18 cellular contexts compared by ENCODE assay signal in genomic region chr17:17088104-17088485, GRCh38. TPM values are rescaled to one million over a fixed set of nuclear protein-coding genes. Genes with fewer than 3 reads are reported as not detected.
DNase-seq lines count a peak whose midpoint lies in the region; ATAC-seq, FAIRE-seq and TF ChIP-seq lines count a peak whose summit lies in the region.
"Had no signal": no experiment of that assay in that cellular context is flagged by ENCODE, and none has a peak within 500 bp of the region (broad histone marks: within the 10 kb centered on the region; RNA-seq: fewer than 3 reads in every experiment).

No MANE protein-coding gene starts in this region.

- no peak for TF ChIP-seq EP300 in A549 (IDR thresholded peaks at IDR 0.05)

- WGBS in A549 (ENCODE audit: missing lambda C conversion rate): 94% methylated on average over 10 of the region's 10 CpGs

- H3K4me3 Mint-ChIP-seq in T-cell: no peak overlapping the region
- H3K4me3 Mint-ChIP-seq: memory B cell; stimulated activated naive CD8-positive, alpha-beta T cell treated with anti-CD3 and anti-CD28 coated beads, Interleukin-15, Interleukin-2, amounts not matched to agents 100 ng/mL and 50 ng/mL, for 24 hours had no signal

- H3K4me3 ChIP-seq in A549 (no peak overlapping the region), HEK293 (ENCODE audit: low read depth, low read length) (no peak overlapping the region), dorsolateral prefrontal cortex (no peak overlapping the region)
- H3K4me3 ChIP-seq: skin epidermis had no signal

- H3K9me3 Mint-ChIP-seq in T-cell: no peaks in the 10 kb centered on the region
- H3K9me3 Mint-ChIP-seq: memory B cell; stimulated activated naive CD8-positive, alpha-beta T cell treated with anti-CD3 and anti-CD28 coated beads, Interleukin-15, Interleukin-2, amounts not matched to agents 100 ng/mL and 50 ng/mL, for 24 hours had no signal

- H3K27me3 ChIP-seq in dorsolateral prefrontal cortex: no peaks in the 10 kb centered on the region

- H3K36me3 ChIP-seq in HEK293 (ENCODE audit: control insufficient read depth in 2 of 2, insufficient read depth in 1 of 2, low read length in 2 of 2): peaks cover 0 to 66% of the 10 kb centered on the region in 2 experiments; a peak in 2 of 3 replicates

- ATAC-seq in A549 (no peak), GM21526 (IDR thresholded peaks at IDR 0.05; ENCODE audit: low FRiP score, unreplicated experiment) (no peak), T-cell (replicated peaks in 1 of 4) (no peak), HG03196 (IDR thresholded peaks at IDR 0.05; ENCODE audit: unreplicated experiment) (no peak)

- TF ChIP-seq CTCF in A549 (IDR thresholded peaks at IDR 0.05) (no peak), HEK293 (tag by site-specific recombination; IDR thresholded peaks at IDR 0.05) (no peak), dorsolateral prefrontal cortex (IDR thresholded peaks at IDR 0.05 in 54 of 56, conservative IDR thresholded peaks at IDR 0.05 in 2 of 56; ENCODE audit: low read depth in 1 of 56, partially characterized antibody in 56 of 56) (no peak)

- CTCF ChIA-PET in A549 (lab: Yijun Ruan, JAX): interaction anchor here (0.6 to 1.6 kb wide), 4 partner anchors 12 to 75 kb away, joined by 3 to 6 read pairs (median 4); no protein-coding TSS in a partner anchor
- CTCF ChIA-PET in HEK293 (lab: Yijun Ruan, JAX): no interaction called here
- CTCF ChIA-PET in T-cell (lab: Charles Lee): interaction anchor here in 1 of 2 donors (0.6 kb wide), 1 partner anchor 21 kb away, joined by 3 read pairs; no protein-coding TSS in a partner anchor

- peaks cover 32% of the 10 kb centered on the region for H3K36me3 Mint-ChIP-seq in T-cell

- H3K9me3 ChIP-seq in A549 (no peaks in the 10 kb centered on the region), HEK293 (ENCODE audit: control insufficient read depth, insufficient read depth, low read depth, low read length) (no peaks in the 10 kb centered on the region)

- POLR2A ChIA-PET in A549 (lab: Yijun Ruan, JAX) (interaction anchor here (0.6 kb wide), 1 partner anchor 81 kb away, joined by 10 read pairs; no protein-coding TSS in a partner anchor), HEK293 (lab: Yijun Ruan, JAX) (interaction anchor here (0.6 kb wide), 1 partner anchor 12 kb away, joined by 3 read pairs; no protein-coding TSS in a partner anchor), T-cell (lab: Charles Lee) (no interaction called here)

- TF ChIP-seq POLR2A in A549 (IDR thresholded peaks at IDR 0.05; ENCODE audit: low read length): no peak

- no peak for TF ChIP-seq RAD21 in A549 (conservative IDR thresholded peaks at IDR 0.05 in 1 of 2, IDR thresholded peaks at IDR 0.05 in 1 of 2)

- H3K4me1 ChIP-seq in A549 (peaks cover 72% of the 10 kb centered on the region), HEK293 (ENCODE audit: control insufficient read depth, insufficient read depth, low read length) (peaks cover 8% of the 10 kb centered on the region; the same call in 1 of the 2 replicates)

- no peak overlapping the region for H3K4me2 ChIP-seq in A549

- H3K27ac ChIP-seq in A549: peak overlapping the region in 1 of 2 experiments; percentile 32; a peak in 3 of 6 replicates
- no peak overlapping the region for H3K27ac ChIP-seq in HEK293 (ENCODE audit: extremely low read depth, low read depth, low read length)
- peak overlapping the region in 41 of 59 donors; percentile 1 to 79 (median 51) for H3K27ac ChIP-seq in dorsolateral prefrontal cortex

- H3K27ac Mint-ChIP-seq in T-cell: peak overlapping the region in 1 of 2 donors; percentile 42
- H3K27ac Mint-ChIP-seq: stimulated activated naive CD8-positive, alpha-beta T cell treated with anti-CD3 and anti-CD28 coated beads, Interleukin-15, Interleukin-2, amounts not matched to agents 100 ng/mL and 50 ng/mL, for 24 hours had no signal

- no peaks in the 10 kb centered on the region for H3K27me3 Mint-ChIP-seq in T-cell
- H3K27me3 Mint-ChIP-seq: memory B cell; stimulated activated naive CD8-positive, alpha-beta T cell treated with anti-CD3 and anti-CD28 coated beads, Interleukin-15, Interleukin-2, amounts not matched to agents 100 ng/mL and 50 ng/mL, for 24 hours had no signal

- intact Hi-C loops in dorsolateral prefrontal cortex (cut with DNase I): no loop called here
- intact Hi-C loops in posterior vena cava (cut with DNase I): no loop called here

- FAIRE-seq in A549 (lab: Jason Lieb, UNC): no peak

- peaks cover 50 to 56% (median 52%) of the 10 kb centered on the region in 3 donors for H3K4me1 Mint-ChIP-seq in T-cell

- DNase-seq in A549 (ENCODE audit: low read depth in 1 of 2, low spot score in 1 of 2) (no peak), dorsolateral prefrontal cortex (peak in 6 of 10 donors; percentile 18 to 74 (median 52)), posterior vena cava (ENCODE audit: low spot score) (peak; percentile 70), NCI-H446 (lab: John Stamatoyannopoulos, UW) (no peak), T-cell (no peak)
- DNase-seq: activated CD4-positive, alpha-beta T cell treated with anti-CD3 and anti-CD28 coated beads, Interleukin-2, amount 50 U/mL, for 4 hours; activated gamma-delta T cell treated with Interleukin-2 at 50 U/mL for 16 hours; DND-41; effector CD4-positive, alpha-beta T cell; NCI-H1930; NCI-H82; T-helper 2 cell had no signal

TF ChIP-seq in A549, 52 proteins besides CTCF, POLR2A, EP300 and RAD21:
- TF ChIP-seq JUNB (IDR thresholded peaks at IDR 0.05) (no peak), KDM1A (IDR thresholded peaks at IDR 0.05; ENCODE audit: low read depth) (no peak), NR3C1 (IDR thresholded peaks at IDR 0.05) (no peak), PHF8 (IDR thresholded peaks at IDR 0.05; ENCODE audit: borderline replicate concordance, low read depth) (no peak), MAX (IDR thresholded peaks at IDR 0.05) (no peak), HOXA7 (CRISPR knock-in tag; IDR thresholded peaks at IDR 0.05) (0 out of 2 replicates have a peak, but pooled peaks have one; percentile 9), ATOH8 (CRISPR knock-in tag; IDR thresholded peaks at IDR 0.05; ENCODE audit: low read depth) (no peak)

TF ChIP-seq in HEK293, 187 proteins besides CTCF, POLR2A, EP300 and RAD21:
- TF ChIP-seq EGR2 (tag by site-specific recombination; IDR thresholded peaks at IDR 0.05; ENCODE audit: low read depth): peak; percentile 61; the same call in 1 of the 2 replicates
- no peak for TF ChIP-seq OVOL3 (tag by site-specific recombination; IDR thresholded peaks at IDR 0.05)
- peak; percentile 61 for TF ChIP-seq ZFHX2 (tag by site-specific recombination; conservative IDR thresholded peaks at IDR 0.05)

RNA-seq across cellular contexts. Expression of gene MPRIP, which starts 45.8 kb away (rescaled TPM):
- polyA plus RNA-seq in A549 (2011; rRNA removed): 147 and 200 TPM in 2 replicates
- polyA plus RNA-seq in A549 (2012; cell fraction: cytosol; rRNA removed): 170 and 183 TPM in 2 replicates
- 347 and 385 TPM in 2 replicates for polyA plus RNA-seq in A549 (2012; cell fraction: nucleus; rRNA removed)
- 192 to 240 TPM (median 228 TPM) in 3 replicates for polyA plus RNA-seq in A549 (2017; fragmentation: RNase III; extraction: RNeasy Plus Mini Kit Qiagen cat#74134 plus additional on column Dnase treatment)
- polyA minus RNA-seq in A549 (2011; rRNA and poly(A)+ RNA removed): 215 and 250 TPM in 2 replicates
- 100 to 1,000 TPM; 402 to 682 (median 476) TPM for total RNA-seq in dorsolateral prefrontal cortex
- total RNA-seq in posterior vena cava: 100 to 1,000 TPM; 359 to 405 TPM
- total RNA-seq in T-cell: 100 to 1,000 TPM; 189 to 266 (median 247) TPM

Comparison
In these comparisons a context has a peak if more than half of its experiments do, and no peak if none do; other contexts are left out.
1. DNase-seq: peak in dorsolateral prefrontal cortex (6 of 10) and posterior vena cava (single experiment); none in A549 (0 of 2), NCI-H446 (0 of 2) and T-cell (0 of 34).
2. POLR2A ChIA-PET loops: an anchor here in A549 (0.6 kb wide) and HEK293 (0.6 kb wide); none called in T-cell.
3. Of the 5 proteins assayed by ChIP-seq in both HEK293 and A549: peak only in HEK293: none; only in A549: HOXA7; in both: none; in neither: 4.